In genomic region chr1:29218223-29218622, GRCh38 we compare ENCODE assay signal across 26 cellular contexts. TPM values are rescaled to one million over a fixed set of nuclear protein-coding genes. Genes with fewer than 3 reads are reported as not detected.
DNase-seq lines count a peak whose midpoint lies in the region; ATAC-seq, FAIRE-seq and TF ChIP-seq lines count a peak whose summit lies in the region.
"Had no signal": no experiment of that assay in that cellular context is flagged by ENCODE, and none has a peak within 500 bp of the region (broad histone marks: within the 10 kb centered on the region; RNA-seq: fewer than 3 reads in every experiment).

No MANE protein-coding gene starts in this region.

- H3K4me1 Mint-ChIP-seq in stimulated activated naive CD8-positive, alpha-beta T cell treated with anti-CD3 and anti-CD28 coated beads, Interleukin-15, amount 100 ng/mL, for 72 hours = peaks cover 17% of the 10 kb centered on the region
- H3K4me1 Mint-ChIP-seq: T-cell had no signal

- peak; percentile 47 to 60 for DNase-seq in NOMO-1 (lab: John Stamatoyannopoulos, UW; ENCODE audit: unreplicated experiment in 2 of 2)
- no peak for DNase-seq in NOMO-1 treated with dmso at 0.1 percent for 144 hours (lab: John Stamatoyannopoulos, UW; ENCODE audit: unreplicated experiment)
- DNase-seq in MV-4-11 (lab: John Stamatoyannopoulos, UW) = peak; percentile 12
- no peak for DNase-seq in epithelial cell of prostate (ENCODE audit: low read depth, low spot score)
- DNase-seq in stimulated activated naive CD8-positive, alpha-beta T cell treated with anti-CD3 and anti-CD28 coated beads, Interleukin-15, amount 100 ng/mL, for 72 hours = no peak
- no peak for DNase-seq in hypothalamus (lab: John Stamatoyannopoulos, UW)
- no peak for DNase-seq in GM12891 (ENCODE audit: insufficient read length, low spot score)
- no peak for DNase-seq in activated CD8-positive, alpha-beta memory T cell treated with anti-CD3 and anti-CD28 coated beads, Interleukin-2, amount 50 U/mL, for 48 hours
- DNase-seq: activated CD4-positive, CD25-positive, alpha-beta regulatory T cell treated with anti-CD3 and anti-CD28 coated beads, Interleukin-2, amount 50 U/mL, for 72 hours; activated T-cell treated with anti-CD3 and anti-CD28 coated beads, Interleukin-2, amount 50 U/mL, for 72 hours; C1 segment of cervical spinal cord; cerebellar nuclear complex; EL; H7; NCI-H1694 treated with DMSO at 0.1 percent for 48 hours; PC-3; spleen; stimulated activated CD4-positive, alpha-beta T cell treated with anti-CD3 and anti-CD28 coated beads, Interleukin-4, amount 100 ng/mL, for 24 hours; stomach; T-cell had no signal

- FAIRE-seq in GM12891 (lab: Jason Lieb, UNC) = no peak
- FAIRE-seq: A549, GM18507, K562, TTC549 had no signal

- peak; percentile 64 for ATAC-seq in stimulated activated naive CD8-positive, alpha-beta T cell treated with anti-CD3 and anti-CD28 coated beads, Interleukin-15, amount 100 ng/mL, for 72 hours
- ATAC-seq: A549; activated T-cell treated with anti-CD3 and anti-CD28 coated beads, Interleukin-2, amount 50 U/mL, for 72 hours; K562; PC-3; T-cell had no signal

- H3K4me3 Mint-ChIP-seq in stimulated activated naive CD8-positive, alpha-beta T cell treated with anti-CD3 and anti-CD28 coated beads, Interleukin-15, amount 100 ng/mL, for 72 hours = no peak overlapping the region
- H3K4me3 Mint-ChIP-seq: activated naive CD4-positive, alpha-beta T cell treated with anti-CD3 and anti-CD28 coated beads, Interleukin-2, amount 50 U/mL, for 24 hours; activated T-cell treated with anti-CD3 and anti-CD28 coated beads, Interleukin-2, amount 50 U/mL, for 72 hours; T-cell; type B pancreatic cell had no signal

- H3K27ac ChIP-seq in epithelial cell of prostate = peak overlapping the region; percentile 37
- H3K27ac ChIP-seq: A549, spleen, stomach had no signal

- H3K27me3 Mint-ChIP-seq in stimulated activated naive CD8-positive, alpha-beta T cell treated with anti-CD3 and anti-CD28 coated beads, Interleukin-15, amount 100 ng/mL, for 72 hours = no peaks in the 10 kb centered on the region
- H3K27me3 Mint-ChIP-seq: activated naive CD4-positive, alpha-beta T cell treated with anti-CD3 and anti-CD28 coated beads, Interleukin-2, amount 50 U/mL, for 24 hours; T-cell; type B pancreatic cell had no signal

- no peak for TF ChIP-seq POLR2A in GM12891 (IDR thresholded peaks at IDR 0.05; ENCODE audit: low read depth, low read length)

- peak overlapping the region; percentile 6 to 97 for H3K27ac Mint-ChIP-seq in stimulated activated naive CD8-positive, alpha-beta T cell treated with anti-CD3 and anti-CD28 coated beads, Interleukin-15, amount 100 ng/mL, for 72 hours
- H3K27ac Mint-ChIP-seq: activated naive CD4-positive, alpha-beta T cell treated with anti-CD3 and anti-CD28 coated beads, Interleukin-2, amount 50 U/mL, for 24 hours; activated T-cell treated with anti-CD3 and anti-CD28 coated beads, Interleukin-2, amount 50 U/mL, for 72 hours; T-cell; type B pancreatic cell had no signal

- no peaks in the 10 kb centered on the region for H3K9me3 Mint-ChIP-seq in stimulated activated naive CD8-positive, alpha-beta T cell treated with anti-CD3 and anti-CD28 coated beads, Interleukin-15, amount 100 ng/mL, for 72 hours
- H3K9me3 Mint-ChIP-seq: activated naive CD4-positive, alpha-beta T cell treated with anti-CD3 and anti-CD28 coated beads, Interleukin-2, amount 50 U/mL, for 24 hours; activated T-cell treated with anti-CD3 and anti-CD28 coated beads, Interleukin-2, amount 50 U/mL, for 72 hours; T-cell; type B pancreatic cell had no signal

TF ChIP-seq in GM12891, 5 proteins besides CTCF, POLR2A, EP300 and RAD21:
- TF ChIP-seq POLR2AphosphoS5 (IDR thresholded peaks at IDR 0.05; ENCODE audit: low read depth, low read length) (no peak), PAX5 (IDR thresholded peaks at IDR 0.05; ENCODE audit: insufficient read depth, low read length, severe bottlenecking) (no peak), TAF1 (IDR thresholded peaks at IDR 0.05; ENCODE audit: low read depth, low read length) (no peak), POU2F2 (IDR thresholded peaks at IDR 0.05; ENCODE audit: low read depth, low read length) (no peak), SPI1 (IDR thresholded peaks at IDR 0.05; ENCODE audit: low read depth, low read length) (no peak)

RNA-seq across cellular contexts. Expression of gene MECR, which starts 12.5 kb away (rescaled TPM):
- 25.3 TPM for polyA plus RNA-seq in GM12891 (2012; ENCODE audit: low read depth, missing spikeins)

RNA-seq across cellular contexts. Expression of gene PTPRU, which starts 18.1 kb away (rescaled TPM):
- polyA plus RNA-seq in GM12891 (2012; ENCODE audit: low read depth, missing spikeins) = 0.06 TPM

RNA-seq across cellular contexts. Expression of gene SRSF4, which starts 36.5 kb away (rescaled TPM):
- 58.9 TPM for polyA plus RNA-seq in GM12891 (2012; ENCODE audit: low read depth, missing spikeins)

Comparison
In these comparisons a context has a peak if more than half of its experiments do, and no peak if none do; other contexts are left out.
1. DNase-seq: peak in NOMO-1 (2 of 2) and MV-4-11 (single experiment); none in NOMO-1 treated with dmso at 0.1 percent for 144 hours (single experiment), epithelial cell of prostate (single experiment), stimulated activated naive CD8-positive, alpha-beta T cell treated with anti-CD3 and anti-CD28 coated beads, Interleukin-15, amount 100 ng/mL, for 72 hours (0 of 2), hypothalamus (0 of 51), GM12891 (single experiment) and activated CD8-positive, alpha-beta memory T cell treated with anti-CD3 and anti-CD28 coated beads, Interleukin-2, amount 50 U/mL, for 48 hours (single experiment).